ENCODE assay signal across 8 cellular contexts in genomic region chr13:44576396-44577235, GRCh38. TPM values are rescaled to one million over a fixed set of nuclear protein-coding genes. Genes with fewer than 3 reads are reported as not detected.
A peak's percentile ranks its signal among the peaks of the same experiment; 100 is the strongest.
DNase-seq lines count a peak whose midpoint lies in the region; ATAC-seq and TF ChIP-seq lines count a peak whose summit lies in the region.

No MANE protein-coding gene starts in this region.

- H3K4ac ChIP-seq in neuronal stem cell (ENCODE audit: low read length), result peak overlapping the region; percentile 97

- H2AFZ ChIP-seq in fibroblast of lung (ENCODE audit: low read length) (peak overlapping the region; percentile 51), neuronal stem cell (ENCODE audit: low read length) (peak overlapping the region; percentile 91)

- H3K9me3 Mint-ChIP-seq in IgD-negative memory B cell, result no peaks in the 10 kb centered on the region

- H4K20me1 ChIP-seq in fibroblast of lung (ENCODE audit: control insufficient read depth, extremely low read depth, insufficient read depth, low read length), result no peaks in the 10 kb centered on the region

- H3K36me3 ChIP-seq in fibroblast of lung (ENCODE audit: control insufficient read depth, insufficient read depth, low read length) (peaks cover 10% of the 10 kb centered on the region), neuronal stem cell (replicated peaks in 1 of 2; ENCODE audit: control insufficient read depth in 2 of 2, insufficient read depth in 2 of 2, low read length in 2 of 2) (peaks cover 11 to 34% of the 10 kb centered on the region in 2 donors), upper lobe of right lung (no peaks in the 10 kb centered on the region)

- intact Hi-C loops in upper lobe of right lung (cut with DNase I), result no loop called here

- WGBS in neuronal stem cell (ENCODE audit: extremely low coverage in 2 of 2, insufficient read length in 2 of 2, insufficient replicate concordance in 1 of 2), 2 donors, result no CpG with 5 or more reads among the region's 109 CpGs

- H3K9me3 ChIP-seq in fibroblast of lung (ENCODE audit: control insufficient read depth, insufficient read depth, low read depth, low read length), result no peaks in the 10 kb centered on the region
- H3K9me3 ChIP-seq in neuronal stem cell (replicated peaks in 1 of 2; ENCODE audit: control insufficient read depth in 2 of 2, insufficient read depth in 1 of 2, low read depth in 1 of 2, low read length in 2 of 2), result no peaks in the 10 kb centered on the region
- no peaks in the 10 kb centered on the region for H3K9me3 ChIP-seq in upper lobe of right lung

- H2BK12ac ChIP-seq in neuronal stem cell (ENCODE audit: low read length), result peak overlapping the region; percentile 73

- H3K23ac ChIP-seq in neuronal stem cell (ENCODE audit: low read depth, low read length, poor library complexity), result peak overlapping the region; percentile 91

- H3K4me1 Mint-ChIP-seq in IgD-negative memory B cell, result peaks cover 24 to 34% (median 32%) of the 10 kb centered on the region in 3 donors

- H3K4me3 ChIP-seq in fibroblast of lung (replicated peaks in 1 of 4; ENCODE audit: control extremely low read depth in 1 of 4, insufficient read depth in 1 of 4, low read depth in 3 of 4, low read length in 4 of 4) (peak overlapping the region; percentile 73 to 88 (median 82)), neuronal stem cell (ENCODE audit: low read length in 2 of 2) (peak overlapping the region; percentile 74 to 99), upper lobe of right lung (peak overlapping the region; percentile 93)

- peak overlapping the region; percentile 69 for H2BK15ac ChIP-seq in neuronal stem cell (ENCODE audit: low read length)

- H4K8ac ChIP-seq in neuronal stem cell (ENCODE audit: low read depth, low read length), result peak overlapping the region; percentile 43

- H2BK120ac ChIP-seq in neuronal stem cell (ENCODE audit: low read depth, low read length), result peak overlapping the region; percentile 96

- H3K4me1 ChIP-seq in fibroblast of lung (ENCODE audit: control insufficient read depth, extremely low read depth, insufficient read depth, low read length) (peaks cover 12% of the 10 kb centered on the region), neuronal stem cell (ENCODE audit: control insufficient read depth in 2 of 2, insufficient read depth in 1 of 2, low read depth in 1 of 2, low read length in 2 of 2) (peaks cover 19 to 25% of the 10 kb centered on the region in 2 donors), upper lobe of right lung (peaks cover 18% of the 10 kb centered on the region)

- H3K36me3 Mint-ChIP-seq in IgD-negative memory B cell, result no peaks in the 10 kb centered on the region

- H3K14ac ChIP-seq in neuronal stem cell (ENCODE audit: low read length), result peak overlapping the region; percentile 97

- H3K27me3 ChIP-seq in fibroblast of lung (ENCODE audit: control insufficient read depth, insufficient read depth, low read length) (no peaks in the 10 kb centered on the region), neuronal stem cell (ENCODE audit: control insufficient read depth in 3 of 3, insufficient read depth in 3 of 3, low read depth in 1 of 3, low read length in 3 of 3) (no peaks in the 10 kb centered on the region), upper lobe of right lung (no peaks in the 10 kb centered on the region)

- peaks cover 20% of the 10 kb centered on the region for H3K79me1 ChIP-seq in neuronal stem cell (ENCODE audit: low read depth, low read length)

- peaks cover 46% of the 10 kb centered on the region for H3K79me2 ChIP-seq in fibroblast of lung (ENCODE audit: control insufficient read depth, insufficient read depth, low read length)

- H2AK5ac ChIP-seq in neuronal stem cell (ENCODE audit: low read depth, low read length), result peak overlapping the region; percentile 94

- no peak overlapping the region for H4K91ac ChIP-seq in neuronal stem cell (ENCODE audit: low read depth, low read length, poor library complexity)

- H2BK5ac ChIP-seq in neuronal stem cell (ENCODE audit: low read length), result peak overlapping the region; percentile 69

- H3K9ac ChIP-seq in fibroblast of lung (ENCODE audit: insufficient read depth, low read length) (peak overlapping the region; percentile 91), neuronal stem cell (ENCODE audit: low read depth, low read length, poor library complexity) (peak overlapping the region; percentile 99)

- H3K4me3 Mint-ChIP-seq in IgD-negative memory B cell, result peak overlapping the region; percentile 95 to 99 (median 98)

- H3K4me2 ChIP-seq in fibroblast of lung (ENCODE audit: extremely low read depth, insufficient read depth, low read length) (peak overlapping the region; percentile 72), neuronal stem cell (ENCODE audit: insufficient read depth, low read length, poor library complexity, severe bottlenecking) (peak overlapping the region; percentile 93)

- no peaks in the 10 kb centered on the region for H3K27me3 Mint-ChIP-seq in IgD-negative memory B cell

- no peak for TF ChIP-seq CTCF in fibroblast of lung (conservative IDR thresholded peaks at IDR 0.05 in 1 of 2, IDR thresholded peaks at IDR 0.05 in 1 of 2; ENCODE audit: low read depth in 1 of 2, low read length in 2 of 2)
- TF ChIP-seq CTCF in upper lobe of right lung (IDR thresholded peaks at IDR 0.05), result no peak

- peak overlapping the region; percentile 84 for H3K27ac ChIP-seq in fibroblast of lung (ENCODE audit: insufficient read depth, low read length)
- peak overlapping the region; percentile 98 for H3K27ac ChIP-seq in neuronal stem cell (replicated peaks; ENCODE audit: low read length)
- peak overlapping the region; percentile 95 for H3K27ac ChIP-seq in upper lobe of right lung

- ATAC-seq in GM21447 (IDR thresholded peaks at IDR 0.05; ENCODE audit: unreplicated experiment) (peak; percentile 16), upper lobe of right lung (peak; percentile 16)

- peak overlapping the region; percentile 99 for H3K18ac ChIP-seq in neuronal stem cell (ENCODE audit: low read length)

- H3K27ac Mint-ChIP-seq in IgD-negative memory B cell, result peak overlapping the region; percentile 96 to 99 (median 98)

- peak; percentile 83 for DNase-seq in COLO668 (lab: John Stamatoyannopoulos, UW; ENCODE audit: unreplicated experiment)
- peak; percentile 7 for DNase-seq in activated T-cell treated with anti-CD3 and anti-CD28 coated beads for 48 hours (ENCODE audit: low read depth)
- no peak for DNase-seq in fibroblast of lung (ENCODE audit: low read depth in 2 of 2)
- DNase-seq in neuronal stem cell (ENCODE audit: low spot score), result peak; percentile 38
- peak; percentile 72 for DNase-seq in upper lobe of right lung
- DNase-seq in H4 (ENCODE audit: low spot score), result no peak

RNA-seq across cellular contexts. Expression of gene TSC22D1, which starts 0.5 kb away (rescaled TPM):
- polyA plus RNA-seq in IgD-negative memory B cell, result 4.0 TPM
- 57.8 and 97.6 TPM in 2 replicates for total RNA-seq in fibroblast of lung
- 80.4 and 95.3 TPM in 2 replicates for polyA plus RNA-seq in fibroblast of lung
- 49.7 and 62.2 TPM in 2 replicates for polyA plus RNA-seq in fibroblast of lung (2012)
- 82.7 and 98.4 TPM in 2 replicates for polyA minus RNA-seq in fibroblast of lung (ENCODE audit: low replicate concordance)
- polyA plus RNA-seq in neuronal stem cell (2013, experiment 1 of 2), result 121 TPM
- polyA plus RNA-seq in neuronal stem cell (2013, experiment 2 of 2), result 120 TPM
- 149 TPM for total RNA-seq in upper lobe of right lung
- 30.1 and 35.9 TPM in 2 replicates for total RNA-seq in H4 (2014; rRNA removed; shearing (Covaris generic))

Comparison
In these comparisons a context has a peak if more than half of its experiments do, and no peak if none do; other contexts are left out.
1. DNase-seq: peak in COLO668 (single experiment), activated T-cell treated with anti-CD3 and anti-CD28 coated beads for 48 hours (single experiment), neuronal stem cell (single experiment) and upper lobe of right lung (single experiment); none in fibroblast of lung (0 of 2) and H4 (single experiment).
2. Peak in every context shown above with its lines, with median percentiles within 50 percentile points of each other: H3K27ac ChIP-seq and H3K4me3 ChIP-seq.